8 cellular contexts compared by ENCODE assay signal in the genomic region with DNA sequence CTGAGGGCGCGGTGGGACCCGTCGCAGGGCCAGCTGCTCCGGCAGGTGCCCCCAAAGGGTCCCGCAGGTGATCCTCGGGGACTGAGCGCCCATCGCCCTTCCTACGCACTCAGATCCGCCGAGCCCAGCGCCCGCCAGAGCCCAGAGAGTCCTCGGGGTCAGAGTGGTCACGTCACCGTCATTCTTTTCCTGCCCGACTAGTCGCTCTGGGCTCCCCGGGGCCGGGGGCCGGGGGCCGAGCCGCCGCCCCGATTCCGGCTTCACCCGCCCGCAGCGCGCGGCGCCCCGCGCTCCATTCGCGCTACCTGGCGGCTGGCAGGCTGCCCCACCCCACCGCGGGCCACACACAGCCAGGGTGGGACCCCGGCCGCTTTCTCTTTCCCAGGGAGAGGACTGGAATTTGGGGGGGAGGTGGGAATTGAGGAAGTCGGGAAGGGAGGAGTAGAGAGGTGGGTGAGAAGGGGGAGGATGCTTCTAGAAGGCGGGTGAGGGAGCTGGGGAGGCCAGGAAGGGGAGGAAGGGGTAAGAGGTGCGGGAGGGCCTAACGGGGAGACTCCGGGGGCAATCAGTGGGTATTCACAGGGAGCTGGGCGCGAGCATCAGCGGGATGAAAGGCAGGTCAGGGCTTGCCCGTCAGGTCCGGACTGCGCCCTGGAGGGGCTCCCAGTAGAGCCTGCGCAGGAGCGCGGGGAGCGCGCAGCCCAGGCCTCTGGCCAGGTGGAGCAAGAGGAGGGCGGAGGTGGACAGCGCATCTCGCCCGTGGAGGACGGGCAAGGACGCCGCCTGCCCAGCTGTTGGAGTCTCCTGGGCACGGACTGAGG. TPM values are rescaled to one million over a fixed set of nuclear protein-coding genes. Genes with fewer than 3 reads are reported as not detected.
DNase-seq lines count a peak whose midpoint lies in the region; ATAC-seq, FAIRE-seq and TF ChIP-seq lines count a peak whose summit lies in the region.

No MANE protein-coding gene starts in this region.

- H3K27ac ChIP-seq in SK-N-MC = no peak overlapping the region
- no peak overlapping the region for H3K27ac ChIP-seq in endodermal cell (ENCODE audit: low read depth, low read length)

- H3K4me3 ChIP-seq in SK-N-MC = peak overlapping the region; percentile 74
- H3K4me3 ChIP-seq in endodermal cell (ENCODE audit: low read length) = peak overlapping the region; percentile 80

- WGBS in endodermal cell (ENCODE audit: insufficient coverage in 1 of 2, insufficient read length in 1 of 2), 2 experiments = 0 to 1% methylated on average over 11 to 66 of the region's 66 CpGs

- H3K36me3 Mint-ChIP-seq in endodermal cell (ENCODE audit: low read depth) = no peaks in the 10 kb centered on the region

- H3K27me3 ChIP-seq in endodermal cell (ENCODE audit: control insufficient read depth, insufficient read depth, low read length, poor library complexity, severe bottlenecking) = peaks cover 34% of the 10 kb centered on the region

- H3K27ac Mint-ChIP-seq in endodermal cell = peak overlapping the region; percentile 72

- H3K9me3 ChIP-seq in SK-N-MC (ENCODE audit: low read depth, low read length) = no peaks in the 10 kb centered on the region
- no peaks in the 10 kb centered on the region for H3K9me3 ChIP-seq in endodermal cell (ENCODE audit: control insufficient read depth, low read length)

- H3K9me3 Mint-ChIP-seq in endodermal cell = no peaks in the 10 kb centered on the region

- no peaks in the 10 kb centered on the region for H3K4me1 ChIP-seq in endodermal cell (ENCODE audit: control insufficient read depth, insufficient read depth, low read length)

- ATAC-seq in GM21526 (IDR thresholded peaks at IDR 0.05; ENCODE audit: low FRiP score, unreplicated experiment) (no peak), GM21717 (IDR thresholded peaks at IDR 0.05; ENCODE audit: unreplicated experiment) (no peak)

- no peak for FAIRE-seq in GM19239 (lab: Jason Lieb, UNC)

- peaks cover 9% of the 10 kb centered on the region for H3K4me1 Mint-ChIP-seq in endodermal cell

- no peaks in the 10 kb centered on the region for H3K36me3 ChIP-seq in SK-N-MC (ENCODE audit: insufficient read depth, low read length)
- H3K36me3 ChIP-seq in endodermal cell (ENCODE audit: control insufficient read depth, insufficient read depth, low read length) = no peaks in the 10 kb centered on the region

- peaks cover 34% of the 10 kb centered on the region for H3K27me3 Mint-ChIP-seq in endodermal cell (ENCODE audit: insufficient read depth)

- TF ChIP-seq CTCF in GM20000 (IDR thresholded peaks at IDR 0.05; ENCODE audit: extremely low read depth, missing control alignments) (no peak), endodermal cell (conservative IDR thresholded peaks at IDR 0.05) (no peak)

- H3K4me3 Mint-ChIP-seq in endodermal cell = peak overlapping the region; percentile 67

- H3K9ac ChIP-seq in SK-N-MC (ENCODE audit: insufficient read length) (peak overlapping the region; percentile 35), endodermal cell (ENCODE audit: extremely low read depth, low read length, poor library complexity, severe bottlenecking) (peak overlapping the region; percentile 36)

- DNase-seq in GM20000 (ENCODE audit: low spot score) (peak; percentile 41), SK-N-MC (ENCODE audit: low read depth, low spot score) (no peak), endodermal cell (peak; percentile 91), myocyte (ENCODE audit: low read depth) (peak; percentile 4), GM19239 (ENCODE audit: insufficient read length, low spot score) (no peak), medulla oblongata (ENCODE audit: extremely low spot score) (no peak)

RNA-seq across cellular contexts. Expression of gene EPHB3, which starts 36.0 kb away (rescaled TPM):
- total RNA-seq in endodermal cell (10 to 100 TPM; 32.7 to 36.9 TPM), myocyte (23.2 and 23.6 TPM in 2 replicates)
- polyA plus RNA-seq in endodermal cell (2013, experiment 1 of 2) = 22.3 TPM
- 23.5 TPM for polyA plus RNA-seq in endodermal cell (2013, experiment 2 of 2)
- polyA plus RNA-seq in myocyte (2012) = 20.7 TPM

Comparison
In these comparisons a context has a peak if more than half of its experiments do, and no peak if none do; other contexts are left out.
1. DNase-seq: peak in GM20000 (single experiment), endodermal cell (single experiment) and myocyte (single experiment); none in SK-N-MC (single experiment), GM19239 (single experiment) and medulla oblongata (single experiment).